ENCODE assay signal across 8 cellular contexts in the genomic region with DNA sequence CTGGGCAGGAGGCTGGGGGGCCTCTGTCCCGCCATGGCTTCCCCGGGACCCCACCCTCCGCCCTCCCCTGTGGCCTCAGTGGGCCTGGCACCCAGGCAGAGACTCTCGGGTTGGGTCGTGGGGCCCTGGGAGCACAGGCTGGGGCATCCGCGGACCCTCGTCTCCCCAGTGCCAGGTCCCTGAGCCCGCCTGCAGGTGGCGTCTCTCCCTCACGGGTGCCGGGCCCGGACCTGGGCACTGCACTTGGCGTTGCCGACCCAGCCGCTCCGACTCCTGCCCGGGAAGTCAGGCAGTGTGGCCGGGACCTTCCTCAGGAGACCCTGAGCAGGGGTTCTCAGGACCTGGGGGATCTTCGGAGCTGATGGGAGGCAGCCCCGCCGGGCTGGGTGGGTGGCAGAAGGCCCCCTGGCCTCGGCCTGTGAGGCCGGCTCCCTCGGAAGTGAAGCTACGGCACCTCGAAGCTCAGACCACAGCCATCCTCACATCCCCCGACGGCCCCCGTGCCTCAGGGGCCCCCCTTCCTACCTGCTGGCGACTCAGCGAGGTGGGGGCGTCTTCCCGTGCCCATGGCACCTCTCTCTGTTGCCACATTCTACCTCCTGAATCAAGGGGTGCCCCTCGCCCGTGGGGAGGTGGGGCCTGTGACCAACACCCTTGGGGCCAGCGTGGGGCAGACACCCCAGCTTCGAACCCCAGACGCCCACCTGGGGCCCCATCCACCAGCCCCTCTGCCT. TPM values are rescaled to one million over a fixed set of nuclear protein-coding genes. Genes with fewer than 3 reads are reported as not detected.
DNase-seq lines count a peak whose midpoint lies in the region; ATAC-seq, FAIRE-seq and TF ChIP-seq lines count a peak whose summit lies in the region.

No MANE protein-coding gene starts in this region.

- no peak for FAIRE-seq in bronchial epithelial cell (lab: Jason Lieb, UNC)

- no peaks in the 10 kb centered on the region for H3K9me3 Mint-ChIP-seq in activated B cell treated with CpG ODN at 0.5 μM for 24 hours

- peaks cover 29 to 50% (median 30%) of the 10 kb centered on the region in 11 experiments for H3K27me3 ChIP-seq in BLaER1 treated with 17β-estradiol and CSF1 and Interleukin-3, amounts not matched to agents 10 nM and 100 nM
- no peaks in the 10 kb centered on the region for H3K27me3 ChIP-seq in bronchial epithelial cell (ENCODE audit: control insufficient read depth, insufficient read depth, low read length)
- peaks cover 19% of the 10 kb centered on the region for H3K27me3 ChIP-seq in kidney epithelial cell (ENCODE audit: control insufficient read depth, insufficient read depth, low read length)

- TF ChIP-seq CTCF in GM20000 (IDR thresholded peaks at IDR 0.05; ENCODE audit: extremely low read depth, missing control alignments) (peak; percentile 87), activated B cell treated with CpG ODN at 0.5 μM for 24 hours (IDR thresholded peaks at IDR 0.05) (peak; percentile 35), bronchial epithelial cell (IDR thresholded peaks at IDR 0.05; ENCODE audit: insufficient read depth, low read length, severe bottlenecking) (peak; percentile 93), kidney epithelial cell (IDR thresholded peaks at IDR 0.05; ENCODE audit: insufficient read depth, low read length, poor library complexity, severe bottlenecking) (peak; percentile 94)

- H3K27ac ChIP-seq in BLaER1 treated with 17β-estradiol and CSF1 and Interleukin-3, amounts not matched to agents 10 nM and 100 nM = no peak overlapping the region

- H3K4me2 ChIP-seq in BLaER1 treated with 17β-estradiol and CSF1 and Interleukin-3, amounts not matched to agents 10 nM and 100 nM = peak overlapping the region; percentile 65 to 90 (median 80)

- peak; percentile 94 for DNase-seq in GM20000 (ENCODE audit: low spot score)
- peak; percentile 70 for DNase-seq in NCI-H1105 (lab: John Stamatoyannopoulos, UW)
- peak; percentile 83 for DNase-seq in activated B cell treated with CpG ODN at 0.5 μM for 24 hours
- DNase-seq in bronchial epithelial cell (ENCODE audit: low read depth) = peak; percentile 19
- no peak for DNase-seq in kidney epithelial cell (ENCODE audit: low read depth)
- DNase-seq in stimulated activated CD4-positive, alpha-beta T cell treated with anti-CD3 and anti-CD28 coated beads, Interleukin-15, amount 100 ng/mL, for 1 hour (ENCODE audit: low read depth in 1 of 2, low spot score in 1 of 2) = peak; percentile 79 to 80

- peaks cover 5% of the 10 kb centered on the region for H3K27me3 Mint-ChIP-seq in activated B cell treated with CpG ODN at 0.5 μM for 24 hours

- H3K9ac ChIP-seq in BLaER1 treated with 17β-estradiol and CSF1 and Interleukin-3, amounts not matched to agents 10 nM and 100 nM = peak overlapping the region in 10 of 11 experiments; percentile 10 to 52 (median 36); a peak in 11 of 22 replicates

- H3K4me3 ChIP-seq in BLaER1 treated with 17β-estradiol and CSF1 and Interleukin-3, amounts not matched to agents 10 nM and 100 nM = peak overlapping the region in 5 of 10 experiments; percentile 20 to 38 (median 31); a peak in 5 of 20 replicates
- H3K4me3 ChIP-seq in bronchial epithelial cell (ENCODE audit: low read depth, low read length) = no peak overlapping the region
- no peak overlapping the region for H3K4me3 ChIP-seq in kidney epithelial cell (ENCODE audit: low read depth, low read length)

- 0 out of 22 replicates have a peak, but pooled peaks cover 0 to 4% (median 0%) of the 10 kb centered on the region in 11 experiments for H3K9me3 ChIP-seq in BLaER1 treated with 17β-estradiol and CSF1 and Interleukin-3, amounts not matched to agents 10 nM and 100 nM (replicated peaks in 1 of 11)

- intact Hi-C loops in activated B cell treated with CpG ODN at 0.5 μM for 24 hours (cut with micrococcal nuclease) = loop anchor here (1.0 to 2.0 kb wide), 4 partner anchors 15 to 169 kb away; no protein-coding TSS in a partner anchor

- peaks cover 3 to 65% (median 62%) of the 10 kb centered on the region in 10 experiments; a peak in 19 of 20 replicates for H3K4me1 ChIP-seq in BLaER1 treated with 17β-estradiol and CSF1 and Interleukin-3, amounts not matched to agents 10 nM and 100 nM

- H3K4me3 Mint-ChIP-seq in activated B cell treated with CpG ODN at 0.5 μM for 24 hours = peak overlapping the region; percentile 24

- CTCF ChIA-PET in activated B cell treated with CpG ODN at 0.5 μM for 24 hours (lab: Charles Lee) = interaction anchor here (0.6 to 4.8 kb wide), 38 partner anchors 9 to 249 kb away, joined by 3 to 102 read pairs (median 4); a partner anchor contains a TSS

- no peaks in the 10 kb centered on the region for H3K36me3 Mint-ChIP-seq in activated B cell treated with CpG ODN at 0.5 μM for 24 hours (ENCODE audit: low read depth)

- peak; percentile 97 for ATAC-seq in activated B cell treated with CpG ODN at 0.5 μM for 24 hours (ENCODE audit: low read depth)
- no peak for ATAC-seq in GM18519 (IDR thresholded peaks at IDR 0.05; ENCODE audit: low FRiP score, unreplicated experiment)

- peaks cover 21% of the 10 kb centered on the region for H3K4me1 Mint-ChIP-seq in activated B cell treated with CpG ODN at 0.5 μM for 24 hours

- no peak overlapping the region for H3K27ac Mint-ChIP-seq in activated B cell treated with CpG ODN at 0.5 μM for 24 hours

- POLR2A ChIA-PET in activated B cell treated with CpG ODN at 0.5 μM for 24 hours (lab: Charles Lee) = interaction anchor here (0.6 to 2.9 kb wide), 18 partner anchors 15 to 170 kb away, joined by 3 to 33 read pairs (median 6); a partner anchor contains a TSS

- H3K36me3 ChIP-seq in BLaER1 treated with 17β-estradiol and CSF1 and Interleukin-3, amounts not matched to agents 10 nM and 100 nM = no peaks in the 10 kb centered on the region
- H3K36me3 ChIP-seq in bronchial epithelial cell (ENCODE audit: control insufficient read depth, insufficient read depth, low read length) = no peaks in the 10 kb centered on the region
- no peaks in the 10 kb centered on the region for H3K36me3 ChIP-seq in kidney epithelial cell (ENCODE audit: control insufficient read depth, insufficient read depth, low read length)

- peaks cover 0 to 41% (median 0%) of the 10 kb centered on the region in 11 experiments; a peak in 7 of 22 replicates for H4K20me1 ChIP-seq in BLaER1 treated with 17β-estradiol and CSF1 and Interleukin-3, amounts not matched to agents 10 nM and 100 nM

RNA-seq across cellular contexts. Expression of a gene that starts 6.4 kb away (rescaled TPM):
- total RNA-seq in activated B cell treated with CpG ODN at 0.5 μM for 24 hours (20.8 and 26.5 TPM in 2 replicates), bronchial epithelial cell (5.9 and 8.2 TPM in 2 replicates), kidney epithelial cell (20.3 and 25.5 TPM in 2 replicates)

RNA-seq across cellular contexts. Expression of a gene that starts 48.1 kb away (rescaled TPM):
- total RNA-seq in activated B cell treated with CpG ODN at 0.5 μM for 24 hours = not detected in 2 replicates
- total RNA-seq in bronchial epithelial cell = 9.0 and 14.6 TPM in 2 replicates
- 5.4 and 7.5 TPM in 2 replicates for total RNA-seq in kidney epithelial cell

RNA-seq across cellular contexts. Expression of a gene that starts 51.4 kb away (rescaled TPM):
- 0.16 TPM in 1 of 2 replicates, not detected in the other for total RNA-seq in activated B cell treated with CpG ODN at 0.5 μM for 24 hours
- not detected in 2 replicates for total RNA-seq in bronchial epithelial cell
- total RNA-seq in kidney epithelial cell = 0.27 TPM in 1 of 2 replicates, not detected in the other

Comparison
In these comparisons a context has a peak if more than half of its experiments do, and no peak if none do; other contexts are left out.
1. CTCF ChIP-seq: peak in every context shown above with its lines; median percentile 94 in kidney epithelial cell; 93 in bronchial epithelial cell; 87 in GM20000; 35 in activated B cell treated with CpG ODN at 0.5 μM for 24 hours.